Comparison of ENCODE assay signal across 7 cellular contexts in genomic region chr5:91311168-91311696, GRCh38.
DNase-seq lines count a peak whose midpoint lies in the region; ATAC-seq and TF ChIP-seq lines count a peak whose summit lies in the region.

No MANE protein-coding gene starts in this region.

- peak overlapping the region; percentile 92 for H2BK5ac ChIP-seq in IMR-90 (ENCODE audit: low read depth, low read length, poor library complexity, severe bottlenecking)

- peak overlapping the region; percentile 97 for H2AK5ac ChIP-seq in IMR-90 (ENCODE audit: low read depth, low read length)

- peak; percentile 22 for ATAC-seq in GM21528 (IDR thresholded peaks at IDR 0.05; ENCODE audit: low FRiP score, unreplicated experiment)
- peak; percentile 6 for ATAC-seq in IMR-90 (ENCODE audit: low read depth)
- ATAC-seq in stimulated activated naive CD8-positive, alpha-beta T cell treated with anti-CD3 and anti-CD28 coated beads, Interleukin-15, Interleukin-2, amounts not matched to agents 100 U/mL and 50 U/mL, for 24 hours = no peak

- H3K4ac ChIP-seq in IMR-90 (ENCODE audit: low read depth, low read length) = peak overlapping the region; percentile 96

- peak overlapping the region; percentile 95 for H4K91ac ChIP-seq in IMR-90 (ENCODE audit: insufficient read depth, low read depth, low read length)

- H3K4me2 ChIP-seq in IMR-90 (ENCODE audit: low read depth, low read length) = peak overlapping the region; percentile 63

- H3K9ac ChIP-seq in IMR-90 (ENCODE audit: low read depth, low read length) = peak overlapping the region; percentile 3
- H3K9ac ChIP-seq in duodenal mucosa (ENCODE audit: low read depth in 1 of 2, low read length in 2 of 2) = no peak overlapping the region

- H2AFZ ChIP-seq in IMR-90 (replicated peaks; ENCODE audit: low read length, poor library complexity) = peak overlapping the region; percentile 38

- H3K56ac ChIP-seq in IMR-90 (ENCODE audit: extremely low read depth, insufficient read depth, low read length) = peak overlapping the region; percentile 84

- peak overlapping the region; percentile 97 for H2BK20ac ChIP-seq in IMR-90 (ENCODE audit: low read depth, low read length)

- peak overlapping the region; percentile 82 for H4K5ac ChIP-seq in IMR-90 (ENCODE audit: low read depth, low read length)

- peaks cover 18% of the 10 kb centered on the region for H3K4me1 ChIP-seq in IMR-90 (ENCODE audit: control insufficient read depth, insufficient read depth, low read length)
- H3K4me1 ChIP-seq in duodenal mucosa (ENCODE audit: control insufficient read depth in 1 of 2, insufficient read depth in 2 of 2, low read length in 2 of 2) = peaks cover 3 to 13% of the 10 kb centered on the region in 2 donors

- peaks cover 8 to 11% of the 10 kb centered on the region in 2 experiments; a peak in 3 of 4 replicates for H3K79me1 ChIP-seq in IMR-90 (ENCODE audit: low read depth in 1 of 2, low read length in 2 of 2)

- CTCF ChIA-PET in IMR-90 (lab: Yijun Ruan, JAX) = no interaction called here

- dilution Hi-C loops in IMR-90 (cut with HindIII; ENCODE audit: low sequenced_read_pairs, unreplicated experiment) = no loop called here

- H4K8ac ChIP-seq in IMR-90 (ENCODE audit: low read depth in 2 of 2, low read length in 2 of 2) = peak overlapping the region; percentile 85 to 94

- in situ Hi-C loops in IMR-90 (cut with MboI; ENCODE audit: low sequenced_read_pairs) = no loop called here

- H3K4me3 ChIP-seq in IMR-90 (ENCODE audit: insufficient read depth, low read depth, low read length) (no peak overlapping the region), duodenal mucosa (ENCODE audit: low read depth in 1 of 2, low read length in 2 of 2) (no peak overlapping the region)

- DNase-seq in IMR-90 (no peak), hippocampal formation (lab: John Stamatoyannopoulos, UW) (no peak), DMS 273 treated with DMSO at 0.1 percent for 48 hours (lab: John Stamatoyannopoulos, UW) (no peak)
- DNase-seq in stimulated activated naive CD8-positive, alpha-beta T cell treated with anti-CD3 and anti-CD28 coated beads, Interleukin-15, Interleukin-2, amounts not matched to agents 100 U/mL and 50 U/mL, for 24 hours = peak; percentile 22
- no peak for DNase-seq in stimulated activated CD8-positive, alpha-beta memory T cell treated with anti-CD3 and anti-CD28 coated beads, Interleukin-4, amount 100 ng/mL, for 48 hours

- peak overlapping the region; percentile 33 for H2AK9ac ChIP-seq in IMR-90 (replicated peaks; ENCODE audit: low read depth, low read length, poor library complexity)

- intact Hi-C loops in IMR-90 (cut with micrococcal nuclease) = loop anchor here (1.0 kb wide), 1 partner anchor 69 kb away; no protein-coding TSS in a partner anchor

- H3K14ac ChIP-seq in IMR-90 (replicated peaks; ENCODE audit: low read depth, low read length) = peak overlapping the region; percentile 92

- H3K9me1 ChIP-seq in IMR-90 (ENCODE audit: insufficient read depth, low read length) = peaks cover 23% of the 10 kb centered on the region

- H3K27ac ChIP-seq in IMR-90 (ENCODE audit: insufficient read depth, low read length) = peak overlapping the region; percentile 68
- peak overlapping the region; percentile 14 for H3K27ac ChIP-seq in duodenal mucosa (ENCODE audit: low read depth, low read length)

- BruUV-seq in IMR-90 (replicated peaks; lab: Mats Ljungman, UMichigan) = no TSS peak

- TF ChIP-seq CTCF in IMR-90 (conservative IDR thresholded peaks at IDR 0.05; ENCODE audit: low read depth, low read length) = no peak

- POLR2A ChIA-PET in IMR-90 (lab: Charles Lee; ENCODE audit: unreplicated experiment) = no interaction called here

- 60% methylated on average over 1 of the region's 5 CpGs; no CpG with 5 or more reads in 1 of the 2 experiments for WGBS in IMR-90 (ENCODE audit: extremely low coverage in 2 of 2, insufficient read length in 1 of 2), 2 experiments

- no peaks in the 10 kb centered on the region for H4K20me1 ChIP-seq in IMR-90 (ENCODE audit: insufficient read depth, low read length)

- H3K9me3 ChIP-seq in IMR-90 (ENCODE audit: control insufficient read depth, insufficient read depth, low read length) (no peaks in the 10 kb centered on the region), duodenal mucosa (ENCODE audit: control insufficient read depth in 1 of 2, low read length in 2 of 2) (no peaks in the 10 kb centered on the region)

- H3K27me3 ChIP-seq in IMR-90 (ENCODE audit: control insufficient read depth, insufficient read depth, low read length) (no peaks in the 10 kb centered on the region), duodenal mucosa (ENCODE audit: control insufficient read depth in 1 of 2, insufficient read depth in 2 of 2, low read length in 2 of 2) (no peaks in the 10 kb centered on the region)

- H2BK15ac ChIP-seq in IMR-90 (ENCODE audit: low read depth, low read length) = peak overlapping the region; percentile 98

- peak overlapping the region; percentile 89 for H3K18ac ChIP-seq in IMR-90 (ENCODE audit: low read depth, low read length)

- H3K23ac ChIP-seq in IMR-90 (ENCODE audit: low read depth, low read length) = peak overlapping the region; percentile 83

- TF ChIP-seq POLR2A in IMR-90 (IDR thresholded peaks at IDR 0.05; ENCODE audit: low read depth, low read length) = no peak

- H2BK120ac ChIP-seq in IMR-90 (ENCODE audit: low read depth, low read length) = peak overlapping the region; percentile 97

- H3K36me3 ChIP-seq in IMR-90 (ENCODE audit: control insufficient read depth, insufficient read depth, low read length) (no peaks in the 10 kb centered on the region), duodenal mucosa (ENCODE audit: control insufficient read depth in 1 of 2, insufficient read depth in 2 of 2, low read length in 2 of 2) (no peaks in the 10 kb centered on the region)

- TF ChIP-seq RAD21 in IMR-90 (IDR thresholded peaks at IDR 0.05; ENCODE audit: low read length) = no peak

TF ChIP-seq in IMR-90, 13 proteins besides CTCF, POLR2A, EP300 and RAD21:
- no peak for TF ChIP-seq CHD1 (IDR thresholded peaks at IDR 0.05; ENCODE audit: low read depth, low read length)
- no peak for TF ChIP-seq MXI1 (IDR thresholded peaks at IDR 0.05; ENCODE audit: borderline replicate concordance, low read depth, low read length)
- TF ChIP-seq ELK1 (IDR thresholded peaks at IDR 0.05; ENCODE audit: borderline replicate concordance, low read depth, low read length) = no peak
- TF ChIP-seq USF2 (IDR thresholded peaks at IDR 0.05; ENCODE audit: low read depth, low read length) = no peak
- TF ChIP-seq NFE2L2 (IDR thresholded peaks at IDR 0.05; ENCODE audit: low read depth, low read length) = no peak
- no peak for TF ChIP-seq BHLHE40 (IDR thresholded peaks at IDR 0.05; ENCODE audit: low read depth, low read length)
- no peak for TF ChIP-seq RFX5 (IDR thresholded peaks at IDR 0.05; ENCODE audit: low read depth, low read length)
- TF ChIP-seq SMC3 (IDR thresholded peaks at IDR 0.05; ENCODE audit: low read depth, low read length) = no peak
- TF ChIP-seq FOS (IDR thresholded peaks at IDR 0.05; ENCODE audit: low read depth, low read length) = no peak
